Comparison of ENCODE assay signal across 27 cellular contexts in genomic region chr12:114790276-114790675, GRCh38.
"Had no signal": no experiment of that assay in that cellular context is flagged by ENCODE, and none has a peak within 500 bp of the region (broad histone marks: within the 10 kb centered on the region; RNA-seq: fewer than 3 reads in every experiment).

No MANE protein-coding gene starts in this region.

- H3K27me3 Mint-ChIP-seq: stimulated activated memory B cell treated with anti-CD40 and anti-IgM and Interleukin-4, amounts not matched to agents 10 μg/mL and 1 μg/mL and 100 μg/mL, for 72 hours; stimulated activated naive B cell treated with anti-CD40 and anti-IgM and Interleukin-4, amounts not matched to agents 10 μg/mL and 1 μg/mL and 100 μg/mL, for 72 hours; stimulated activated naive CD8-positive, alpha-beta T cell treated with anti-CD3 and anti-CD28 coated beads, Interleukin-15, amount 100 ng/mL, for 72 hours; stimulated activated naive CD8-positive, alpha-beta T cell treated with anti-CD3 and anti-CD28 coated beads, Interleukin-15, Interleukin-2, amounts not matched to agents 100 ng/mL and 50 ng/mL, for 24 hours; type B pancreatic cell had no signal

- DNase-seq: stimulated activated CD4-positive, alpha-beta T cell treated with anti-CD3 and anti-CD28 coated beads, Interleukin-2, amount 100 ng/mL, for 24 hours; stimulated activated CD4-positive, alpha-beta T cell treated with anti-CD3 and anti-CD28 coated beads, Interleukin-2, amount 100 ng/mL, for 48 hours; stimulated activated CD4-positive, alpha-beta T cell treated with anti-CD3 and anti-CD28 coated beads, Interleukin-4, amount 100 ng/mL, for 1 hour; stimulated activated CD4-positive, alpha-beta T cell treated with anti-CD3 and anti-CD28 coated beads, Interleukin-4, amount 100 ng/mL, for 4 hours; stimulated activated CD8-positive, alpha-beta memory T cell treated with anti-CD3 and anti-CD28 coated beads, Interleukin-4, amount 100 ng/mL, for 48 hours; stimulated activated naive B cell treated with anti-CD40 and anti-IgM and Interleukin-4, amounts not matched to agents 10 μg/mL and 1 μg/mL and 100 μg/mL, for 72 hours; stimulated activated naive CD4-positive, alpha-beta T cell; stimulated activated naive CD4-positive, alpha-beta T cell treated with Interleukin-2 at 50 U/mL for 16 hours; stimulated activated naive CD8-positive, alpha-beta T cell treated with anti-CD3 and anti-CD28 coated beads, Interleukin-15, amount 100 ng/mL, for 72 hours; stimulated activated naive CD8-positive, alpha-beta T cell treated with anti-CD3 and anti-CD28 coated beads, Interleukin-15, Interleukin-2, amounts not matched to agents 100 U/mL and 50 U/mL, for 24 hours; stomach; substantia nigra; testis; thyroid gland; tibial artery; transverse colon; upper lobe of left lung; upper lobe of right lung; uterus had no signal

- H3K9me3 Mint-ChIP-seq: stimulated activated memory B cell treated with anti-CD40 and anti-IgM and Interleukin-4, amounts not matched to agents 10 μg/mL and 1 μg/mL and 100 μg/mL, for 72 hours; stimulated activated naive CD8-positive, alpha-beta T cell treated with anti-CD3 and anti-CD28 coated beads, Interleukin-15, Interleukin-2, amounts not matched to agents 100 ng/mL and 50 ng/mL, for 24 hours; type B pancreatic cell had no signal

- ATAC-seq: stimulated activated effector memory CD8-positive, alpha-beta T cell treated with anti-CD3 and anti-CD28 coated beads, Interleukin-12 subunit alpha, Interleukin-12 subunit beta, amount 100 ng/mL, for 72 hours; stimulated activated memory B cell treated with anti-CD40 and anti-IgM and Interleukin-4, amounts not matched to agents 10 μg/mL and 1 μg/mL and 100 μg/mL, for 72 hours; stimulated activated naive B cell treated with anti-CD40 and anti-IgM and Interleukin-4, amounts not matched to agents 10 μg/mL and 1 μg/mL and 100 μg/mL, for 72 hours; stimulated activated naive CD8-positive, alpha-beta T cell treated with anti-CD3 and anti-CD28 coated beads, Interleukin-15, amount 100 ng/mL, for 72 hours; stimulated activated naive CD8-positive, alpha-beta T cell treated with anti-CD3 and anti-CD28 coated beads, Interleukin-15, Interleukin-2, amounts not matched to agents 100 U/mL and 50 U/mL, for 24 hours; upper lobe of right lung had no signal

- H3K4me3 Mint-ChIP-seq: stimulated activated effector memory CD8-positive, alpha-beta T cell treated with anti-CD3 and anti-CD28 coated beads, Interleukin-12 subunit alpha, Interleukin-12 subunit beta, amount 100 ng/mL, for 72 hours; stimulated activated memory B cell treated with anti-CD40 and anti-IgM and Interleukin-4, amounts not matched to agents 10 μg/mL and 1 μg/mL and 100 μg/mL, for 72 hours; stimulated activated naive B cell treated with anti-CD40 and anti-IgM and Interleukin-4, amounts not matched to agents 10 μg/mL and 1 μg/mL and 100 μg/mL, for 72 hours; stimulated activated naive CD8-positive, alpha-beta T cell treated with anti-CD3 and anti-CD28 coated beads, Interleukin-15, amount 100 ng/mL, for 72 hours; stimulated activated naive CD8-positive, alpha-beta T cell treated with anti-CD3 and anti-CD28 coated beads, Interleukin-15, Interleukin-2, amounts not matched to agents 100 ng/mL and 50 ng/mL, for 24 hours; type B pancreatic cell had no signal

- H3K4me3 ChIP-seq: stomach, suprapubic skin, testis, thoracic aorta, thyroid gland, tibial artery, tibial nerve, transverse colon, upper lobe of left lung, upper lobe of right lung, uterus, vagina had no signal

- H3K36me3 Mint-ChIP-seq: stimulated activated effector memory CD8-positive, alpha-beta T cell treated with anti-CD3 and anti-CD28 coated beads, Interleukin-12 subunit alpha, Interleukin-12 subunit beta, amount 100 ng/mL, for 72 hours; stimulated activated memory B cell treated with anti-CD40 and anti-IgM and Interleukin-4, amounts not matched to agents 10 μg/mL and 1 μg/mL and 100 μg/mL, for 72 hours; stimulated activated naive B cell treated with anti-CD40 and anti-IgM and Interleukin-4, amounts not matched to agents 10 μg/mL and 1 μg/mL and 100 μg/mL, for 72 hours; type B pancreatic cell had no signal

- H3K4me1 ChIP-seq: stomach, suprapubic skin, testis, thyroid gland, tibial artery, tibial nerve, transverse colon, upper lobe of left lung, upper lobe of right lung, uterus, vagina had no signal

- H3K9me3 ChIP-seq: stomach, suprapubic skin, testis, thoracic aorta, thyroid gland, tibial artery, tibial nerve, transverse colon, upper lobe of left lung, upper lobe of right lung, uterus, vagina had no signal

- H3K27me3 ChIP-seq: stomach, suprapubic skin, testis, thyroid gland, tibial artery, tibial nerve, transverse colon, upper lobe of left lung, upper lobe of right lung, uterus, vagina had no signal

- H3K27ac ChIP-seq: stomach, suprapubic skin, testis, thoracic aorta, thyroid gland, tibial artery, tibial nerve, transverse colon, upper lobe of left lung, upper lobe of right lung, uterus, vagina had no signal

- H3K27ac Mint-ChIP-seq: stimulated activated effector memory CD8-positive, alpha-beta T cell treated with anti-CD3 and anti-CD28 coated beads, Interleukin-12 subunit alpha, Interleukin-12 subunit beta, amount 100 ng/mL, for 72 hours; stimulated activated memory B cell treated with anti-CD40 and anti-IgM and Interleukin-4, amounts not matched to agents 10 μg/mL and 1 μg/mL and 100 μg/mL, for 72 hours; stimulated activated naive B cell treated with anti-CD40 and anti-IgM and Interleukin-4, amounts not matched to agents 10 μg/mL and 1 μg/mL and 100 μg/mL, for 72 hours; stimulated activated naive CD8-positive, alpha-beta T cell treated with anti-CD3 and anti-CD28 coated beads, Interleukin-15, amount 100 ng/mL, for 72 hours; stimulated activated naive CD8-positive, alpha-beta T cell treated with anti-CD3 and anti-CD28 coated beads, Interleukin-15, Interleukin-2, amounts not matched to agents 100 ng/mL and 50 ng/mL, for 24 hours; type B pancreatic cell had no signal

- H3K36me3 ChIP-seq: stomach, suprapubic skin, thoracic aorta, thyroid gland, tibial artery, tibial nerve, transverse colon, upper lobe of left lung, upper lobe of right lung, uterus, vagina had no signal

- H3K4me1 Mint-ChIP-seq: stimulated activated effector memory CD8-positive, alpha-beta T cell treated with anti-CD3 and anti-CD28 coated beads, Interleukin-12 subunit alpha, Interleukin-12 subunit beta, amount 100 ng/mL, for 72 hours; stimulated activated memory B cell treated with anti-CD40 and anti-IgM and Interleukin-4, amounts not matched to agents 10 μg/mL and 1 μg/mL and 100 μg/mL, for 72 hours; stimulated activated naive B cell treated with anti-CD40 and anti-IgM and Interleukin-4, amounts not matched to agents 10 μg/mL and 1 μg/mL and 100 μg/mL, for 72 hours; stimulated activated naive CD8-positive, alpha-beta T cell treated with anti-CD3 and anti-CD28 coated beads, Interleukin-15, amount 100 ng/mL, for 72 hours had no signal
